ENCODE assay signal across 23 cellular contexts in the genomic region with DNA sequence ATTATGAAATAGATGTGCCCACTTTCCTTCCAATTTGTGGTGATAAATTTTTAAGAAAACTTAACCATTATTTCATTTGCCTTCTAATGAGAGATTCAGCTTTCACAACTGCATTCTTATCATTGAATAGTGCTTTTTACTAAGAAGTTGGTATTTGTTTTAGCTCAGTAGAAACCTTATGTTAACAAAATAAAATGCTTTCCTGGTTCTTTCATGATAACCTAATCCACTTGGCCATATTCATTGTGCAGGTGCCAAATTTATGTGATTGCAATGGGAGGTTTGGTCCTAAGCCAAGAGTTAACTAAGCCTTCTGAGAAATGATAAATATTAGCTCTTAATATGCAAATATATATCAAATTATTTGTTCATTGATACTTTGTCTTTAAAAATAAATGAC.
DNase-seq lines count a peak whose midpoint lies in the region; ATAC-seq, FAIRE-seq and TF ChIP-seq lines count a peak whose summit lies in the region.
"Had no signal": no experiment of that assay in that cellular context is flagged by ENCODE, and none has a peak within 500 bp of the region (broad histone marks: within the 10 kb centered on the region; RNA-seq: fewer than 3 reads in every experiment).

No MANE protein-coding gene starts in this region.

- DNase-seq in AG10803 (ENCODE audit: low read depth): peak; percentile 4
- peak; percentile 12 for DNase-seq in NCI-H1105 (lab: John Stamatoyannopoulos, UW)
- DNase-seq in NCI-H69 (lab: John Stamatoyannopoulos, UW): peak; percentile 20
- DNase-seq in cerebellum (ENCODE audit: low spot score): peak; percentile 2
- no peak for DNase-seq in upper lobe of left lung
- no peak for DNase-seq in foreskin keratinocyte
- no peak for DNase-seq in GM12892 (ENCODE audit: insufficient read length)
- DNase-seq: DND-41; HCEC 1CT; Karpas-422; NCI-H1436 treated with DMSO at 0.1 percent for 48 hours; NCI-H1930; NCI-H446 treated with DMSO at 0.1 percent for 48 hours; NCI-H526 treated with DMSO at 0.1 percent for 48 hours; NK-92 treated with Interleukin-12 subunit alpha and Interleukin-12 subunit beta, amount 100 ng/mL, for 24 hours; SHP77 treated with DMSO at 0.1 percent for 48 hours; SW 1271 had no signal

- H3K36me3 ChIP-seq in upper lobe of left lung: no peaks in the 10 kb centered on the region

- TF ChIP-seq EP300 in upper lobe of left lung (IDR thresholded peaks at IDR 0.05): no peak

- peaks cover 0 to 7% (median 2%) of the 10 kb centered on the region in 4 donors for H3K9me3 ChIP-seq in upper lobe of left lung

- H3K4me1 ChIP-seq in upper lobe of left lung (peaks cover 0 to 4% (median 0%) of the 10 kb centered on the region in 4 donors), foreskin keratinocyte (no peaks in the 10 kb centered on the region)

- ATAC-seq in upper lobe of left lung (ENCODE audit: low FRiP score in 2 of 2): no peak
- ATAC-seq in HG02763 (IDR thresholded peaks at IDR 0.05; ENCODE audit: unreplicated experiment): no peak
- ATAC-seq in foreskin keratinocyte: no peak
- ATAC-seq: GM12878 had no signal

- TF ChIP-seq POLR2A in upper lobe of left lung (IDR thresholded peaks at IDR 0.05) (no peak), GM12892 (IDR thresholded peaks at IDR 0.05; ENCODE audit: low read depth, low read length) (no peak)

- no peak overlapping the region for H3K27ac ChIP-seq in upper lobe of left lung
- H3K27ac ChIP-seq in foreskin keratinocyte: no peak overlapping the region
- H3K27ac ChIP-seq: RWPE1, SK-N-MC had no signal

- FAIRE-seq in GM12892 (lab: Jason Lieb, UNC): no peak
- FAIRE-seq: A204.1, D721Med, GM12878 had no signal

- H3K27me3 ChIP-seq in upper lobe of left lung (no peaks in the 10 kb centered on the region), foreskin keratinocyte (no peaks in the 10 kb centered on the region)

- H3K4me3 ChIP-seq in AG10803 (ENCODE audit: low read length): no peak overlapping the region
- no peak overlapping the region for H3K4me3 ChIP-seq in upper lobe of left lung
- H3K4me3 ChIP-seq: GM12878, SK-N-MC had no signal

- TF ChIP-seq CTCF in AG10803 (conservative IDR thresholded peaks at IDR 0.05; ENCODE audit: low read length): no peak
- TF ChIP-seq CTCF in upper lobe of left lung (IDR thresholded peaks at IDR 0.05): no peak
- TF ChIP-seq CTCF in foreskin keratinocyte (conservative IDR thresholded peaks at IDR 0.05): no peak

Comparison
In these comparisons a context has a peak if more than half of its experiments do, and no peak if none do; other contexts are left out.
1. DNase-seq: peak in AG10803 (single experiment), NCI-H1105 (single experiment), NCI-H69 (single experiment) and cerebellum (single experiment); none in upper lobe of left lung (0 of 2), foreskin keratinocyte (0 of 2) and GM12892 (single experiment).